ENCODE assay signal across 16 cellular contexts in the genomic region with DNA sequence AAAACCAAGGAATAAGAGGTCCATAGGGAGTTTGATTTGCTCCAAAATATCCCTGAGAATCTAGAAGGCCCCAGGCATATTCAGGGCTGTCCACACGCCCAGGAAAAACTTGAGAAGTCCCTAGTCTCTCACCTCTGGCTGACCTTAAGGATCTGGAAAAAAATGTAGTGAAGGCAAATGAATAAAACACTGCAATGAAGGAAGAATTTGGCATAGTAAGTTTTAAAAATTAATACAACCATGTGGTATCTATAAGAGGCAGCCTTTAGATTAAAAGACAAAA.
DNase-seq lines count a peak whose midpoint lies in the region; ATAC-seq and TF ChIP-seq lines count a peak whose summit lies in the region.
"Had no signal": no experiment of that assay in that cellular context is flagged by ENCODE, and none has a peak within 500 bp of the region (broad histone marks: within the 10 kb centered on the region; RNA-seq: fewer than 3 reads in every experiment).

No MANE protein-coding gene starts in this region.

- ATAC-seq in HG02970 (IDR thresholded peaks at IDR 0.05; ENCODE audit: low FRiP score, unreplicated experiment) (no peak), left lobe of liver (no peak)
- ATAC-seq: A549, HCT116, HepG2 had no signal

- H3K4me1 ChIP-seq in HUES64 (ENCODE audit: insufficient read depth, low read length) (peaks cover 22% of the 10 kb centered on the region; the same call in 1 of the 2 replicates), ectodermal cell (ENCODE audit: control insufficient read depth, insufficient read depth, low read length) (peaks cover 37% of the 10 kb centered on the region), mesodermal cell (ENCODE audit: control insufficient read depth, insufficient read depth, low read length, poor library complexity, severe bottlenecking) (peaks cover 14% of the 10 kb centered on the region), neuronal stem cell (ENCODE audit: control insufficient read depth in 2 of 2, insufficient read depth in 1 of 2, low read depth in 1 of 2, low read length in 2 of 2) (peaks cover 22 to 32% of the 10 kb centered on the region in 2 donors), suprapubic skin (no peaks in the 10 kb centered on the region)
- H3K4me1 ChIP-seq: A549, BE2C had no signal

- TF ChIP-seq CTCF in suprapubic skin (IDR thresholded peaks at IDR 0.05): no peak

- H3K4me3 ChIP-seq in HUES64 (ENCODE audit: low read length) (no peak overlapping the region), ectodermal cell (ENCODE audit: insufficient read depth, low read depth, low read length) (no peak overlapping the region), mesodermal cell (ENCODE audit: extremely low read depth, insufficient read depth, low read length, poor library complexity, severe bottlenecking) (no peak overlapping the region), neuronal stem cell (ENCODE audit: low read length in 2 of 2) (no peak overlapping the region), suprapubic skin (no peak overlapping the region)
- H3K4me3 ChIP-seq: A549 had no signal

- no peak overlapping the region for H2BK12ac ChIP-seq in neuronal stem cell (ENCODE audit: low read length)

- no peak for TF ChIP-seq POLR2A in suprapubic skin (IDR thresholded peaks at IDR 0.05)

- no peak overlapping the region for H2AFZ ChIP-seq in neuronal stem cell (ENCODE audit: low read length)

- no peak overlapping the region for H2BK5ac ChIP-seq in neuronal stem cell (ENCODE audit: low read length)

- H3K27ac ChIP-seq in HUES64 (ENCODE audit: low read depth, low read length) (peak overlapping the region; percentile 69; the same call in 1 of the 2 replicates), ectodermal cell (ENCODE audit: insufficient read depth, low read depth, low read length, poor library complexity, severe bottlenecking) (peak overlapping the region; percentile 91), mesodermal cell (ENCODE audit: low read depth, low read length, severe bottlenecking) (peak overlapping the region; percentile 68), neuronal stem cell (replicated peaks; ENCODE audit: low read length) (peak overlapping the region; percentile 65), suprapubic skin (no peak overlapping the region)
- H3K27ac ChIP-seq: A549, C4-2B had no signal

- no peak overlapping the region for H2BK120ac ChIP-seq in neuronal stem cell (ENCODE audit: low read depth, low read length)

- no peak overlapping the region for H4K91ac ChIP-seq in neuronal stem cell (ENCODE audit: low read depth, low read length, poor library complexity)

- no peak for DNase-seq in neuronal stem cell (ENCODE audit: low spot score)
- DNase-seq in LoVo (ENCODE audit: low spot score): no peak
- DNase-seq in suprapubic skin (ENCODE audit: low spot score in 2 of 2): no peak
- no peak for DNase-seq in left lobe of liver (ENCODE audit: low spot score)
- DNase-seq: BE2C; CD4-positive, alpha-beta memory T cell; DND-41; GDM1 had no signal

- TF ChIP-seq EP300 in suprapubic skin (IDR thresholded peaks at IDR 0.05): no peak

- 73% methylated on average over 1 of the region's 1 CpG for WGBS in HUES64
- 78 to 88% methylated on average over 1 of the region's 1 CpG for WGBS in ectodermal cell, 2 experiments
- 83% methylated on average over 1 of the region's 1 CpG; no CpG with 5 or more reads in 1 of the 2 experiments for WGBS in mesodermal cell (ENCODE audit: insufficient coverage in 2 of 2), 2 experiments
- no CpG with 5 or more reads among the region's 1 CpG for WGBS in neuronal stem cell (ENCODE audit: extremely low coverage in 2 of 2, insufficient read length in 2 of 2, insufficient replicate concordance in 1 of 2), 2 donors
- 73% methylated on average over 1 of the region's 1 CpG for WGBS in suprapubic skin

- H3K14ac ChIP-seq in neuronal stem cell (ENCODE audit: low read length): no peak overlapping the region

- no peaks in the 10 kb centered on the region for H3K79me1 ChIP-seq in neuronal stem cell (ENCODE audit: low read depth, low read length)

- H3K9me3 ChIP-seq in HUES64 (ENCODE audit: insufficient read depth, low read depth, low read length) (no peaks in the 10 kb centered on the region), ectodermal cell (ENCODE audit: control insufficient read depth, low read length) (no peaks in the 10 kb centered on the region), mesodermal cell (ENCODE audit: control insufficient read depth, low read length) (no peaks in the 10 kb centered on the region), neuronal stem cell (replicated peaks in 1 of 2; ENCODE audit: control insufficient read depth in 2 of 2, insufficient read depth in 1 of 2, low read depth in 1 of 2, low read length in 2 of 2) (peaks cover 2 to 17% of the 10 kb centered on the region in 2 donors), suprapubic skin (no peaks in the 10 kb centered on the region)
- H3K9me3 ChIP-seq: A549, BE2C had no signal

- no peaks in the 10 kb centered on the region for H3K36me3 ChIP-seq in HUES64 (ENCODE audit: insufficient read depth, low read length)
- H3K36me3 ChIP-seq in ectodermal cell (ENCODE audit: control insufficient read depth, insufficient read depth, low read length): peaks cover 17% of the 10 kb centered on the region
- no peaks in the 10 kb centered on the region for H3K36me3 ChIP-seq in mesodermal cell (ENCODE audit: control insufficient read depth, insufficient read depth, low read length)
- H3K36me3 ChIP-seq in neuronal stem cell (replicated peaks in 1 of 2; ENCODE audit: control insufficient read depth in 2 of 2, insufficient read depth in 2 of 2, low read length in 2 of 2): peaks cover 5 to 6% of the 10 kb centered on the region in 2 donors
- H3K36me3 ChIP-seq in suprapubic skin: no peaks in the 10 kb centered on the region
- H3K36me3 ChIP-seq: BE2C had no signal

- no peak overlapping the region for H4K8ac ChIP-seq in neuronal stem cell (ENCODE audit: low read depth, low read length)

- H3K4ac ChIP-seq in neuronal stem cell (ENCODE audit: low read length): no peak overlapping the region

- H3K9ac ChIP-seq in HUES64 (ENCODE audit: low read depth, low read length) (no peak overlapping the region; the same call in 1 of the 2 replicates), neuronal stem cell (ENCODE audit: low read depth, low read length, poor library complexity) (no peak overlapping the region)

- no peak overlapping the region for H2BK15ac ChIP-seq in neuronal stem cell (ENCODE audit: low read length)

- no peak overlapping the region for H3K23ac ChIP-seq in neuronal stem cell (ENCODE audit: low read depth, low read length, poor library complexity)

- H3K18ac ChIP-seq in neuronal stem cell (ENCODE audit: low read length): no peak overlapping the region

- no peak overlapping the region for H3K4me2 ChIP-seq in neuronal stem cell (ENCODE audit: insufficient read depth, low read length, poor library complexity, severe bottlenecking)
- H3K4me2 ChIP-seq: A549 had no signal

- no peak overlapping the region for H2AK5ac ChIP-seq in neuronal stem cell (ENCODE audit: low read depth, low read length)

- peaks cover 58% of the 10 kb centered on the region for H3K27me3 ChIP-seq in HUES64 (ENCODE audit: insufficient read depth, low read length)
- no peaks in the 10 kb centered on the region for H3K27me3 ChIP-seq in ectodermal cell (ENCODE audit: control insufficient read depth, insufficient read depth, low read length, poor library complexity, severe bottlenecking)
- no peaks in the 10 kb centered on the region for H3K27me3 ChIP-seq in neuronal stem cell (ENCODE audit: control insufficient read depth in 3 of 3, insufficient read depth in 3 of 3, low read depth in 1 of 3, low read length in 3 of 3)
- no peaks in the 10 kb centered on the region for H3K27me3 ChIP-seq in suprapubic skin
- H3K27me3 ChIP-seq: BE2C had no signal
